In the genomic region with DNA sequence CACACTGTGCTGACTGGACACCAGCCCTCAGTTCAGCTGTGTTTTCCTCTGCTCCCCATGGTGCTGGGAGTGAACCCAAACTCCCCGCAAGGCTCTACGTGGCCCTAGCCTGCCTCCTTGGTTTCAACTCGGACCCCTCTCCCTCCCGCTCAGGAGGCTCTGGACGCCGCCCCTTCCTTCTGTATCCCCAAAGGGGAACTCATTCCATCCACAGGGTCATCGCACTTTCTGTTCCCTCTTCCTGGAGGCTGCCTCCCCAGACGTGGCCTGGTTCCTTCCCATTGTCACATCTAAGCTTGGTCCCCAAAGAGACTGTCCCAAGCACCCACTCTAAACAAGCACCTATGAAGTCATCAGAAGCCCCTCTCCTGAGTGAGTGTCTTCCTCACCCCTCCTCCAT, we compare ENCODE assay signal across 23 cellular contexts. TPM values are rescaled to one million over a fixed set of nuclear protein-coding genes. Genes with fewer than 3 reads are reported as not detected.
DNase-seq lines count a peak whose midpoint lies in the region; ATAC-seq and TF ChIP-seq lines count a peak whose summit lies in the region.
"Had no signal": no experiment of that assay in that cellular context is flagged by ENCODE, and none has a peak within 500 bp of the region (broad histone marks: within the 10 kb centered on the region; RNA-seq: fewer than 3 reads in every experiment).

No MANE protein-coding gene starts in this region.

- no peaks in the 10 kb centered on the region for H3K27me3 ChIP-seq in right atrium auricular region
- H3K27me3 ChIP-seq in neutrophil: no peaks in the 10 kb centered on the region
- H3K27me3 ChIP-seq: vagina had no signal

- H3K27ac ChIP-seq in right atrium auricular region: no peak overlapping the region
- H3K27ac ChIP-seq in neutrophil: peak overlapping the region; percentile 13
- H3K27ac ChIP-seq: A549, cardiac muscle cell, thoracic aorta, vagina had no signal

- H3K27me3 Mint-ChIP-seq in activated naive CD8-positive, alpha-beta T cell: no peaks in the 10 kb centered on the region
- no peaks in the 10 kb centered on the region for H3K27me3 Mint-ChIP-seq in activated naive CD8-positive, alpha-beta T cell treated with anti-CD3 and anti-CD28 coated beads for 36 hours
- H3K27me3 Mint-ChIP-seq: activated CD4-positive, alpha-beta memory T cell treated with anti-CD3 and anti-CD28 coated beads for 36 hours had no signal

- H3K9me3 Mint-ChIP-seq in activated naive CD8-positive, alpha-beta T cell (ENCODE audit: low read depth): no peaks in the 10 kb centered on the region
- no peaks in the 10 kb centered on the region for H3K9me3 Mint-ChIP-seq in activated naive CD8-positive, alpha-beta T cell treated with anti-CD3 and anti-CD28 coated beads for 36 hours
- H3K9me3 Mint-ChIP-seq: activated CD4-positive, alpha-beta memory T cell treated with anti-CD3 and anti-CD28 coated beads for 36 hours; T-helper 2 cell treated with Interferon-gamma antibody and Interleukin-4, amounts not matched to agents 5 μg/mL and 100 μg/mL, for 36 hours; WTC11 had no signal

- H3K27ac Mint-ChIP-seq in activated naive CD8-positive, alpha-beta T cell: peak overlapping the region; percentile 58
- H3K27ac Mint-ChIP-seq in activated naive CD8-positive, alpha-beta T cell treated with anti-CD3 and anti-CD28 coated beads for 36 hours: no peak overlapping the region
- H3K27ac Mint-ChIP-seq: activated CD4-positive, alpha-beta memory T cell treated with anti-CD3 and anti-CD28 coated beads for 36 hours; T-helper 2 cell treated with Interferon-gamma antibody and Interleukin-4, amounts not matched to agents 5 μg/mL and 100 μg/mL, for 36 hours; WTC11 had no signal

- no peaks in the 10 kb centered on the region for H3K36me3 ChIP-seq in right atrium auricular region
- peaks cover 80% of the 10 kb centered on the region for H3K36me3 ChIP-seq in neutrophil
- H3K36me3 ChIP-seq: cardiac muscle cell, thoracic aorta, vagina had no signal

- TF ChIP-seq CTCF in right atrium auricular region (IDR thresholded peaks at IDR 0.05) (no peak), neutrophil (IDR thresholded peaks at IDR 0.05) (no peak)

- H3K9me3 ChIP-seq in right atrium auricular region: no peaks in the 10 kb centered on the region
- no peaks in the 10 kb centered on the region for H3K9me3 ChIP-seq in neutrophil
- H3K9me3 ChIP-seq: A549, thoracic aorta, vagina had no signal

- DNase-seq in activated naive CD8-positive, alpha-beta T cell treated with anti-CD3 and anti-CD28 coated beads for 36 hours: no peak
- peak; percentile 84 for DNase-seq in MV-4-11 (lab: John Stamatoyannopoulos, UW)
- DNase-seq in right atrium auricular region (ENCODE audit: low spot score): peak; percentile 60
- no peak for DNase-seq in islet precursor cell
- DNase-seq: activated CD4-positive, alpha-beta memory T cell treated with anti-CD3 and anti-CD28 coated beads for 36 hours; activated gamma-delta T cell; anterior cingulate cortex; C1 segment of cervical spinal cord; DMS 273 treated with DMSO at 0.1 percent for 48 hours; IMR-90; NCI-H82; stimulated activated naive CD4-positive, alpha-beta T cell had no signal

- ATAC-seq in GM21619 (IDR thresholded peaks at IDR 0.05; ENCODE audit: unreplicated experiment): no peak
- ATAC-seq in GM19463 (IDR thresholded peaks at IDR 0.05; ENCODE audit: unreplicated experiment): no peak
- ATAC-seq: A549, SK-N-SH treated with all-trans-retinoic acid at 6 μM for 48 hours, WTC11 had no signal

- peaks cover 15% of the 10 kb centered on the region for H3K4me1 Mint-ChIP-seq in activated naive CD8-positive, alpha-beta T cell (ENCODE audit: low read depth)
- peaks cover 5% of the 10 kb centered on the region for H3K4me1 Mint-ChIP-seq in activated naive CD8-positive, alpha-beta T cell treated with anti-CD3 and anti-CD28 coated beads for 36 hours

- H3K4me1 ChIP-seq in right atrium auricular region (peaks cover 0 to 28% of the 10 kb centered on the region in 2 donors), neutrophil (ENCODE audit: control insufficient read depth in 1 of 2, insufficient read depth in 1 of 2, low read depth in 1 of 2, low read length in 1 of 2) (peaks cover 0 to 6% of the 10 kb centered on the region in 2 experiments)
- H3K4me1 ChIP-seq: A549 had no signal

- H3K4me3 ChIP-seq in right atrium auricular region (no peak overlapping the region), neutrophil (ENCODE audit: low read depth in 1 of 2, low read length in 1 of 2) (no peak overlapping the region)
- H3K4me3 ChIP-seq: A549, cardiac muscle cell, thoracic aorta, vagina had no signal

- peaks cover 3% of the 10 kb centered on the region for H3K36me3 Mint-ChIP-seq in activated naive CD8-positive, alpha-beta T cell
- peaks cover 18% of the 10 kb centered on the region for H3K36me3 Mint-ChIP-seq in activated naive CD8-positive, alpha-beta T cell treated with anti-CD3 and anti-CD28 coated beads for 36 hours
- H3K36me3 Mint-ChIP-seq: WTC11 had no signal

- no peak overlapping the region for H3K4me3 Mint-ChIP-seq in activated naive CD8-positive, alpha-beta T cell
- H3K4me3 Mint-ChIP-seq in activated naive CD8-positive, alpha-beta T cell treated with anti-CD3 and anti-CD28 coated beads for 36 hours: no peak overlapping the region
- H3K4me3 Mint-ChIP-seq: activated CD4-positive, alpha-beta memory T cell treated with anti-CD3 and anti-CD28 coated beads for 36 hours; T-helper 2 cell treated with Interferon-gamma antibody and Interleukin-4, amounts not matched to agents 5 μg/mL and 100 μg/mL, for 36 hours; WTC11 had no signal

RNA-seq across cellular contexts. Expression of a gene that starts 10.9 kb away (rescaled TPM):
- total RNA-seq in activated naive CD8-positive, alpha-beta T cell treated with anti-CD3 and anti-CD28 coated beads for 36 hours: 100 to 1,000 TPM; 209 to 218 TPM
- total RNA-seq in right atrium auricular region: 10 to 100 TPM in 1 of 2 donors, 1 to 10 TPM in 1; 9.3 to 14.3 TPM

Comparison
In these comparisons a context has a peak if more than half of its experiments do, and no peak if none do; other contexts are left out.
1. DNase-seq: peak in MV-4-11 (single experiment) and right atrium auricular region (single experiment); none in activated naive CD8-positive, alpha-beta T cell treated with anti-CD3 and anti-CD28 coated beads for 36 hours (single experiment) and islet precursor cell (single experiment).
2. RNA of a gene that starts 10.9 kb away (total RNA-seq): 209 to 218 TPM in activated naive CD8-positive, alpha-beta T cell treated with anti-CD3 and anti-CD28 coated beads for 36 hours; 9.3 to 14.3 TPM in right atrium auricular region; every median in the first group is over 10 times any median in the second.